Comparison of ENCODE assay signal across 13 cellular contexts in the genomic region with DNA sequence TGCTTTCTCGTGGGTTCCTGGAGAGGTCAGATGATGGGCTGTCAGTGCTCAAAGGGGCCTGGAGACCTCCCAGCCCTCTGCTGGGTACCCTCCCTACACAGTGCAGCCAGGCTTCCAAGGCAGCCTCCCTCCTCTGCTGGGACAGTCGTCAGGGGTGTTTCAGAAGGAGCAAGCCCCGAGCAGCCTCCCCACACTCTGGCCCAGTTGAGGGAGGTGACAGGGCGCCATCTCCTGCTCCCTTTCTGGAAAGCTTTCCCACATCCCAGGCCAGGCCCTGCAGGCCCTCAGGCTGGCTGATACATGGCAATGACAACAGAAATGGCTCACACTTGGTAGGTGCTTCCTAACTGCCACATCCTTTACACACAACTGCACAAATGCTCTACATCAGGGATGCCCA. TPM values are rescaled to one million over a fixed set of nuclear protein-coding genes. Genes with fewer than 3 reads are reported as not detected.
DNase-seq lines count a peak whose midpoint lies in the region; ATAC-seq and TF ChIP-seq lines count a peak whose summit lies in the region.
"Had no signal": no experiment of that assay in that cellular context is flagged by ENCODE, and none has a peak within 500 bp of the region (broad histone marks: within the 10 kb centered on the region; RNA-seq: fewer than 3 reads in every experiment).

No MANE protein-coding gene starts in this region.

- H3K4me3 ChIP-seq in MG63 (no peak overlapping the region), neutrophil (ENCODE audit: low read depth in 1 of 2, low read length in 1 of 2) (no peak overlapping the region)
- H3K4me3 ChIP-seq: SK-N-MC had no signal

- H3K27me3 ChIP-seq in MG63 (no peaks in the 10 kb centered on the region), neutrophil (no peaks in the 10 kb centered on the region)

- in situ Hi-C loops in G401 (cut with HindIII; ENCODE audit: low sequenced_read_pairs): no loop called here

- H3K36me3 ChIP-seq in MG63: 0 out of 2 replicates have a peak, but pooled peaks cover 4% of the 10 kb centered on the region
- no peaks in the 10 kb centered on the region for H3K36me3 ChIP-seq in neutrophil

- intact Hi-C loops in head of caudate nucleus (cut with DNase I): no loop called here

- TF ChIP-seq CTCF in neutrophil (IDR thresholded peaks at IDR 0.05): no peak

- ATAC-seq in esophagus mucosa: peak; percentile 9
- ATAC-seq in GM21515 (IDR thresholded peaks at IDR 0.05; ENCODE audit: unreplicated experiment): no peak
- ATAC-seq: activated CD4-positive, CD25-positive, alpha-beta regulatory T cell treated with anti-CD3 and anti-CD28 coated beads, Interleukin-2, amount 50 U/mL, for 24 hours; activated T-cell treated with anti-CD3 and anti-CD28 coated beads, Interleukin-2, amount 50 U/mL, for 4 hours had no signal

- peak; percentile 67 for DNase-seq in EH (ENCODE audit: low read depth)
- peak; percentile 27 for DNase-seq in MG63
- no peak for DNase-seq in G401 (ENCODE audit: low spot score)
- DNase-seq in head of caudate nucleus: no peak
- DNase-seq: activated T-cell treated with anti-CD3 and anti-CD28 coated beads, Interleukin-2, amount 50 U/mL, for 4 hours; aorta; Kasumi-1 had no signal

- H3K9me3 ChIP-seq in MG63 (no peaks in the 10 kb centered on the region), neutrophil (no peaks in the 10 kb centered on the region)

- H3K27ac ChIP-seq in neutrophil: peak overlapping the region; percentile 78
- H3K27ac ChIP-seq: epithelial cell of prostate, SK-N-MC had no signal

- peaks cover 34 to 44% of the 10 kb centered on the region in 2 experiments for H3K4me1 ChIP-seq in neutrophil (ENCODE audit: control insufficient read depth in 1 of 2, insufficient read depth in 1 of 2, low read depth in 1 of 2, low read length in 1 of 2)

RNA-seq across cellular contexts. Expression of gene KCNMA1, which starts 32.1 kb away (rescaled TPM):
- 40.8 and 58.6 TPM in 2 replicates for total RNA-seq in MG63 (2014; rRNA removed; shearing (Covaris generic); ENCODE audit: low replicate concordance)
- 5.4 TPM for total RNA-seq in esophagus mucosa
- 0.81 and 3.9 TPM in 2 replicates for total RNA-seq in G401 (2014; rRNA removed; shearing (Covaris generic))

Comparison
In these comparisons a context has a peak if more than half of its experiments do, and no peak if none do; other contexts are left out.
1. DNase-seq: peak in EH (single experiment) and MG63 (single experiment); none in G401 (single experiment) and head of caudate nucleus (0 of 42).